In genomic region chr1:220901906-220902305, GRCh38 we compare ENCODE assay signal across 34 cellular contexts. TPM values are rescaled to one million over a fixed set of nuclear protein-coding genes. Genes with fewer than 3 reads are reported as not detected.
"Had no signal": no experiment of that assay in that cellular context is flagged by ENCODE, and none has a peak within 500 bp of the region (broad histone marks: within the 10 kb centered on the region; RNA-seq: fewer than 3 reads in every experiment).

No MANE protein-coding gene starts in this region.

- H3K9ac ChIP-seq: SK-N-SH had no signal

- H3K4me3 Mint-ChIP-seq: activated CD4-positive, alpha-beta memory T cell treated with anti-CD3 and anti-CD28 coated beads for 36 hours; activated naive CD4-positive, alpha-beta T cell treated with anti-CD3 and anti-CD28 coated beads, Interleukin-2, amount 10 ng/mL, durations not matched to agents 7 days and 5 days; activated naive CD8-positive, alpha-beta T cell; activated naive CD8-positive, alpha-beta T cell treated with anti-CD3 and anti-CD28 coated beads, Interleukin-2, amount 50 U/mL, for 24 hours; activated T-cell treated with anti-CD3 and anti-CD28 coated beads, Interleukin-2, amount 50 U/mL, for 4 hours; activated T-helper 1 cell treated with anti-CD3 and anti-CD28 coated beads, Interleukin-12 subunit alpha, Interleukin-12 subunit beta, Interleukin-2, Interleukin-4 antibody, amounts not matched to agents 30 ng/mL and 10 ng/mL and 1 ng/mL, durations not matched to agents 14 hours and 24 hours and 36 hours; T-helper 1 cell treated with Interleukin-12 subunit alpha and Interleukin-12 subunit beta and Interleukin-4 antibody, amounts not matched to agents 30 μg/mL and 1 μg/mL, for 36 hours; T-helper 2 cell treated with Interferon-gamma antibody and Interleukin-4, amounts not matched to agents 5 μg/mL and 100 μg/mL, for 36 hours; WTC11 had no signal

- DNase-seq: activated CD4-positive, alpha-beta memory T cell treated with anti-CD3 and anti-CD28 coated beads for 36 hours; activated CD4-positive, alpha-beta T cell treated with anti-CD3 and anti-CD28 coated beads for 4 hours; activated CD4-positive, alpha-beta T cell treated with anti-CD3 and anti-CD28 coated beads, Interleukin-2, amount 50 U/mL, for 1 hour; activated CD8-positive, alpha-beta memory T cell treated with anti-CD3 and anti-CD28 coated beads, Interleukin-2, amount 50 U/mL, for 4 hours; activated gamma-delta T cell treated with Interleukin-2 at 50 U/mL for 16 hours; activated naive CD4-positive, alpha-beta T cell treated with anti-CD3 and anti-CD28 coated beads, Interleukin-2, amount 10 ng/mL, durations not matched to agents 7 days and 5 days; activated naive CD8-positive, alpha-beta T cell treated with anti-CD3 and anti-CD28 coated beads, Interleukin-2, amount 50 U/mL, for 24 hours; activated T-cell treated with anti-CD3 and anti-CD28 coated beads for 4 hours; activated T-cell treated with anti-CD3 and anti-CD28 coated beads, Interleukin-2, amount 50 U/mL, for 4 hours; amniotic stem cell; aorta; brain microvascular endothelial cell; central memory CD4-positive, alpha-beta T cell; MG63; NCI-H1048; NCI-H1105 treated with DMSO at 0.1 percent for 48 hours; NCI-H1436; NCI-H1694; NCI-H1930; NCI-H2081 treated with DMSO at 0.1 percent for 48 hours; NCI-H345; NCI-H524 treated with DMSO at 0.1 percent for 48 hours; RPMI8226; SHP77 treated with DMSO at 0.1 percent for 48 hours; SK-N-SH had no signal

- H3K4me3 ChIP-seq: MG63, SJSA1 had no signal

- H3K36me3 Mint-ChIP-seq: activated CD4-positive, alpha-beta memory T cell treated with anti-CD3 and anti-CD28 coated beads for 36 hours; activated naive CD4-positive, alpha-beta T cell treated with anti-CD3 and anti-CD28 coated beads, Interleukin-2, amount 10 ng/mL, durations not matched to agents 7 days and 5 days; activated naive CD8-positive, alpha-beta T cell; WTC11 had no signal

- H3K27ac ChIP-seq: brain microvascular endothelial cell, SJSA1 had no signal

- H3K4me1 Mint-ChIP-seq: activated naive CD4-positive, alpha-beta T cell treated with anti-CD3 and anti-CD28 coated beads, Interleukin-2, amount 10 ng/mL, durations not matched to agents 7 days and 5 days; activated naive CD8-positive, alpha-beta T cell treated with anti-CD3 and anti-CD28 coated beads, Interleukin-2, amount 50 U/mL, for 24 hours had no signal

- H3K9me3 Mint-ChIP-seq: activated CD4-positive, alpha-beta memory T cell treated with anti-CD3 and anti-CD28 coated beads for 36 hours; activated T-helper 1 cell treated with anti-CD3 and anti-CD28 coated beads, Interleukin-12 subunit alpha, Interleukin-12 subunit beta, Interleukin-2, Interleukin-4 antibody, amounts not matched to agents 30 ng/mL and 10 ng/mL and 1 ng/mL, durations not matched to agents 14 hours and 24 hours and 36 hours; T-helper 1 cell treated with Interleukin-12 subunit alpha and Interleukin-12 subunit beta and Interleukin-4 antibody, amounts not matched to agents 30 μg/mL and 1 μg/mL, for 36 hours; T-helper 2 cell treated with Interferon-gamma antibody and Interleukin-4, amounts not matched to agents 5 μg/mL and 100 μg/mL, for 36 hours had no signal

- ATAC-seq: activated CD4-positive, CD25-positive, alpha-beta regulatory T cell treated with anti-CD3 and anti-CD28 coated beads, Interleukin-2, amount 50 U/mL, for 24 hours; activated naive CD8-positive, alpha-beta T cell treated with anti-CD3 and anti-CD28 coated beads, Interleukin-2, amount 50 U/mL, for 24 hours; activated T-cell treated with anti-CD3 and anti-CD28 coated beads, Interleukin-2, amount 50 U/mL, for 4 hours; Panc1; WTC11 had no signal

- H3K4me2 ChIP-seq: SK-N-SH had no signal

- H3K9me2 ChIP-seq: SK-N-SH had no signal

- FAIRE-seq: TTC549 had no signal

- H3K9me3 ChIP-seq: MG63, SJSA1, SK-N-SH had no signal

- H3K4me1 ChIP-seq: SJSA1 had no signal

- H3K27me3 Mint-ChIP-seq: activated CD4-positive, alpha-beta memory T cell treated with anti-CD3 and anti-CD28 coated beads for 36 hours; activated naive CD4-positive, alpha-beta T cell treated with anti-CD3 and anti-CD28 coated beads, Interleukin-2, amount 10 ng/mL, durations not matched to agents 7 days and 5 days had no signal

- H3K36me3 ChIP-seq: brain microvascular endothelial cell, MG63, SJSA1 had no signal

- H3K27ac Mint-ChIP-seq: activated CD4-positive, alpha-beta memory T cell treated with anti-CD3 and anti-CD28 coated beads for 36 hours; activated naive CD4-positive, alpha-beta T cell treated with anti-CD3 and anti-CD28 coated beads, Interleukin-2, amount 10 ng/mL, durations not matched to agents 7 days and 5 days; activated naive CD8-positive, alpha-beta T cell; activated naive CD8-positive, alpha-beta T cell treated with anti-CD3 and anti-CD28 coated beads, Interleukin-2, amount 50 U/mL, for 24 hours; activated T-helper 1 cell treated with anti-CD3 and anti-CD28 coated beads, Interleukin-12 subunit alpha, Interleukin-12 subunit beta, Interleukin-2, Interleukin-4 antibody, amounts not matched to agents 30 ng/mL and 10 ng/mL and 1 ng/mL, durations not matched to agents 14 hours and 24 hours and 36 hours; T-helper 1 cell treated with Interleukin-12 subunit alpha and Interleukin-12 subunit beta and Interleukin-4 antibody, amounts not matched to agents 30 μg/mL and 1 μg/mL, for 36 hours; T-helper 2 cell treated with Interferon-gamma antibody and Interleukin-4, amounts not matched to agents 5 μg/mL and 100 μg/mL, for 36 hours; WTC11 had no signal

- H3K27me3 ChIP-seq: brain microvascular endothelial cell, MG63, SJSA1 had no signal

RNA-seq across cellular contexts. Expression of gene HLX, which starts 22.7 kb away (rescaled TPM):
- total RNA-seq: WTC11 had no signal
